8 cellular contexts compared by ENCODE assay signal in the genomic region with DNA sequence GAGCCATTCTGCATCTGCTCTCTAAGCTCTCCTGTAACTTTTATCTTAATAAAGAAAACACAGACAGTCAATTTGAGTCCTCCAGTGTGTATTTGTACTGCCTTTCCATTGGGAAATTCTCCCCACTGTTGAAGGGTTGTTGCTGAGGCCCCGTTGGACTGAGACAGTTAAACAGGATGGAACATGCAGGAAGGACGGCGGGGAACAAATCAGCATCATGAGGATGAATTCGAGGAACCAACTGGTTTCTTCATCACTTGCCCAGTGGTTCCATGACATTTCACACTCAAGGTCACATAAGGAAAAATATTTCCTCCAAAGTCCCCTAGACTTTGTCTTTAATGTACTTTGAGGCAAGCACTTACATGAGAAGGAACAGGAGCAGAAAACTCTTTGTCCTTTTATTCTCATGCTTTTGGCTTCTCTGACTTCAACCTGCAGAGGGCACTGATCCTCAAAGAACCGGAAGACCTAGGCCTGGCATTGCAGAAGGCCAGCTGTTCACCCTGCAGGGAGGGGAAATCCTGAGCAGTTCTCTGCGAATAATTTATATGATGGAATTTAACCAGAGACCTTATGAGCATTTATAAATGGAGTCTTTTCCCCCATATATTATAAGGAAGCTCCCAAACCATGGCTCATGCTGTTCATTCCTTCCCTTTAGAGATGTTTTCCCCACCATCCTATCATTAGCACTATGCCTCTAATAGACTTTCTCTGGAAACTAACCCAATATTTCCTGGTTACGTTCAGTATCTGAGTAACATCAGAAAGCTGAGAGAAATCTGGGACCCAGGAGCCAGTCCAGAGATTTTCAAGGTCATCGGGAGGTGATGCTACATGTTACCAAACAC. TPM values are rescaled to one million over a fixed set of nuclear protein-coding genes. Genes with fewer than 3 reads are reported as not detected.
A peak's percentile ranks its signal among the peaks of the same experiment; 100 is the strongest.
DNase-seq lines count a peak whose midpoint lies in the region; FAIRE-seq and TF ChIP-seq lines count a peak whose summit lies in the region.

No MANE protein-coding gene starts in this region.

- no peak overlapping the region for H3K4me3 Mint-ChIP-seq in activated naive CD4-positive, alpha-beta T cell treated with anti-CD3 and anti-CD28 coated beads, Interleukin-2, amount 10 ng/mL, durations not matched to agents 7 days and 5 days

- H3F3A ChIP-seq in smooth muscle cell (ENCODE audit: low read depth): peaks cover 39% of the 10 kb centered on the region

- H3K79me2 ChIP-seq in hepatocyte: no peaks in the 10 kb centered on the region
- no peaks in the 10 kb centered on the region for H3K79me2 ChIP-seq in smooth muscle cell (ENCODE audit: low read depth)

- H3K27me3 Mint-ChIP-seq in activated naive CD4-positive, alpha-beta T cell treated with anti-CD3 and anti-CD28 coated beads, Interleukin-2, amount 10 ng/mL, durations not matched to agents 7 days and 5 days: peaks cover 7% of the 10 kb centered on the region

- no peaks in the 10 kb centered on the region for H4K20me1 ChIP-seq in hepatocyte (ENCODE audit: insufficient read depth, poor library complexity, severe bottlenecking)
- H4K20me1 ChIP-seq in smooth muscle cell (ENCODE audit: low read depth): no peaks in the 10 kb centered on the region

- WGBS in hepatocyte (ENCODE audit: low lambda C conversion rate, missing lambda C conversion rate): 55% methylated on average over 8 of the region's 8 CpGs
- 39% methylated on average over 8 of the region's 8 CpGs for WGBS in smooth muscle cell (ENCODE audit: low lambda C conversion rate)

- H3K9me3 Mint-ChIP-seq in activated naive CD4-positive, alpha-beta T cell treated with anti-CD3 and anti-CD28 coated beads, Interleukin-2, amount 10 ng/mL, durations not matched to agents 7 days and 5 days: no peaks in the 10 kb centered on the region

- TF ChIP-seq POLR2A in H54 (IDR thresholded peaks at IDR 0.05; ENCODE audit: low read depth, low read length): no peak

- H3K36me3 Mint-ChIP-seq in activated naive CD4-positive, alpha-beta T cell treated with anti-CD3 and anti-CD28 coated beads, Interleukin-2, amount 10 ng/mL, durations not matched to agents 7 days and 5 days: no peaks in the 10 kb centered on the region

- H3K27me3 ChIP-seq in hepatocyte: no peaks in the 10 kb centered on the region
- no peaks in the 10 kb centered on the region for H3K27me3 ChIP-seq in smooth muscle cell (ENCODE audit: low read depth)

- H3K4me1 ChIP-seq in hepatocyte (ENCODE audit: insufficient read depth) (peaks cover 14% of the 10 kb centered on the region), smooth muscle cell (ENCODE audit: low read depth) (peaks cover 10% of the 10 kb centered on the region)

- FAIRE-seq in H54 (lab: Jason Lieb, UNC): peak; percentile 79

- CTCF ChIA-PET in activated naive CD4-positive, alpha-beta T cell treated with anti-CD3 and anti-CD28 coated beads, Interleukin-2, amount 10 ng/mL, durations not matched to agents 7 days and 5 days (lab: Charles Lee): interaction anchor here (1.2 to 5.9 kb wide), 6 partner anchors 9 to 212 kb away, joined by 3 to 57 read pairs (median 8); partner anchors contain the start of gene TNFRSF21

- H3K9me2 ChIP-seq in hepatocyte (replicated peaks; ENCODE audit: insufficient read depth): no peaks in the 10 kb centered on the region

- in situ Hi-C loops in astrocyte of the cerebellum (cut with HindIII; ENCODE audit: low sequenced_read_pairs): loop anchor here (5.0 kb wide), 1 partner anchor 210 kb away; the partner anchor contains the start of gene TNFRSF21

- DNase-seq in activated naive CD4-positive, alpha-beta T cell treated with anti-CD3 and anti-CD28 coated beads, Interleukin-2, amount 10 ng/mL, durations not matched to agents 7 days and 5 days: peak; percentile 61
- no peak for DNase-seq in activated naive CD4-positive, alpha-beta T cell treated with anti-CD3 and anti-CD28 coated beads, Interleukin-2, amount 50 U/mL, for 16 hours
- DNase-seq in H54 (ENCODE audit: insufficient read length, low spot score) (peak; percentile 68), NOMO-1 treated with dmso at 0.1 percent for 144 hours (lab: John Stamatoyannopoulos, UW; ENCODE audit: unreplicated experiment) (peak; percentile 57), astrocyte of the cerebellum (ENCODE audit: low read depth) (peak; percentile 78), hepatocyte (ENCODE audit: low spot score) (peak; percentile 87), smooth muscle cell (lab: John Stamatoyannopoulos, UW; ENCODE audit: unreplicated experiment) (no peak)
- peak; percentile 86 for DNase-seq in Jurkat, Clone E6-1 (ENCODE audit: low read depth, low spot score)

- H2AFZ ChIP-seq in hepatocyte: no peak overlapping the region
- H2AFZ ChIP-seq in smooth muscle cell (ENCODE audit: low read depth): peak overlapping the region; percentile 53

- no peak overlapping the region for H3K4me3 ChIP-seq in Jurkat, Clone E6-1 (ENCODE audit: low read length)
- H3K4me3 ChIP-seq in astrocyte of the cerebellum (ENCODE audit: low read depth, low read length) (no peak overlapping the region), hepatocyte (no peak overlapping the region), smooth muscle cell (no peak overlapping the region)

- peak overlapping the region; percentile 20 for H3K27ac ChIP-seq in hepatocyte
- H3K27ac ChIP-seq in smooth muscle cell (ENCODE audit: low read depth): peak overlapping the region; percentile 64

- H3K9me3 ChIP-seq in hepatocyte (ENCODE audit: low read depth) (no peaks in the 10 kb centered on the region), smooth muscle cell (replicated peaks; ENCODE audit: low read depth) (no peaks in the 10 kb centered on the region)

- TF ChIP-seq CTCF in astrocyte of the cerebellum (IDR thresholded peaks at IDR 0.05; ENCODE audit: low read depth, low read length, missing control alignments) (peak; percentile 83), hepatocyte (IDR thresholded peaks at IDR 0.05; ENCODE audit: poor library complexity) (peak; percentile 85), smooth muscle cell (IDR thresholded peaks at IDR 0.05; ENCODE audit: borderline replicate concordance, insufficient read depth, poor library complexity, severe bottlenecking) (peak; percentile 59)

- H3K27ac Mint-ChIP-seq in activated naive CD4-positive, alpha-beta T cell treated with anti-CD3 and anti-CD28 coated beads, Interleukin-2, amount 10 ng/mL, durations not matched to agents 7 days and 5 days: no peak overlapping the region

- H3K4me1 Mint-ChIP-seq in activated naive CD4-positive, alpha-beta T cell treated with anti-CD3 and anti-CD28 coated beads, Interleukin-2, amount 10 ng/mL, durations not matched to agents 7 days and 5 days: no peaks in the 10 kb centered on the region

- H3K36me3 ChIP-seq in hepatocyte (replicated peaks; ENCODE audit: insufficient read depth, low read depth): no peaks in the 10 kb centered on the region
- no peaks in the 10 kb centered on the region for H3K36me3 ChIP-seq in smooth muscle cell (ENCODE audit: low read depth)

- no peak overlapping the region for H3K4me2 ChIP-seq in hepatocyte
- peak overlapping the region; percentile 43 for H3K4me2 ChIP-seq in smooth muscle cell

- no peak overlapping the region for H3K9ac ChIP-seq in smooth muscle cell (ENCODE audit: low read depth)

RNA-seq across cellular contexts. Expression of gene ADGRF1, which starts 55.2 kb away (rescaled TPM):
- polyA plus RNA-seq in Jurkat, Clone E6-1 (2012; ENCODE audit: insufficient read depth, insufficient read length): not detected
- 1.5 and 2.8 TPM in 2 replicates for total RNA-seq in hepatocyte
- 0.32 and 1.7 TPM in 2 replicates for polyA plus RNA-seq in hepatocyte
- total RNA-seq in smooth muscle cell: not detected in 2 replicates
- not detected in 2 replicates for polyA plus RNA-seq in smooth muscle cell

Comparison
In these comparisons a context has a peak if more than half of its experiments do, and no peak if none do; other contexts are left out.
1. DNase-seq: peak in activated naive CD4-positive, alpha-beta T cell treated with anti-CD3 and anti-CD28 coated beads, Interleukin-2, amount 10 ng/mL, durations not matched to agents 7 days and 5 days (single experiment), H54 (single experiment), Jurkat, Clone E6-1 (single experiment), NOMO-1 treated with dmso at 0.1 percent for 144 hours (single experiment), astrocyte of the cerebellum (single experiment) and hepatocyte (single experiment); none in activated naive CD4-positive, alpha-beta T cell treated with anti-CD3 and anti-CD28 coated beads, Interleukin-2, amount 50 U/mL, for 16 hours (single experiment) and smooth muscle cell (single experiment).
2. Peak in every context shown above with its lines, with median percentiles within 50 percentile points of each other: CTCF ChIP-seq.